Comparison of ENCODE assay signal across 23 cellular contexts in genomic region chr3:64026346-64026745, GRCh38.
"Had no signal": no experiment of that assay in that cellular context is flagged by ENCODE, and none has a peak within 500 bp of the region (broad histone marks: within the 10 kb centered on the region; RNA-seq: fewer than 3 reads in every experiment).

No MANE protein-coding gene starts in this region.

- H3K4me2 ChIP-seq: smooth muscle cell had no signal

- ATAC-seq: left colon; left lung; lower lobe of right lung; naive thymus-derived CD8-positive, alpha-beta T cell; right lobe of liver; stimulated activated memory B cell treated with anti-CD40 and anti-IgM and Interleukin-4, amounts not matched to agents 10 μg/mL and 1 μg/mL and 100 μg/mL, for 72 hours; stimulated activated naive CD8-positive, alpha-beta T cell treated with anti-CD3 and anti-CD28 coated beads, Interleukin-15, amount 100 ng/mL, for 72 hours had no signal

- DNase-seq: hypothalamus; immature natural killer cell; kidney; left colon; left lung; lower lobe of right lung; mammary epithelial cell; mesenchymal stem cell; naive thymus-derived CD8-positive, alpha-beta T cell; nucleus accumbens; right lobe of liver; stimulated activated CD4-positive, alpha-beta T cell treated with anti-CD3 and anti-CD28 coated beads, Interleukin-1b, Interleukin-23, amount 100 ng/mL, for 48 hours; stimulated activated CD4-positive, alpha-beta T cell treated with anti-CD3 and anti-CD28 coated beads, Interleukin-2, amount 100 ng/mL, for 48 hours; stimulated activated CD4-positive, alpha-beta T cell treated with anti-CD3 and anti-CD28 coated beads, Interleukin-4, amount 100 ng/mL, for 4 hours; stimulated activated CD8-positive, alpha-beta memory T cell treated with anti-CD3 and anti-CD28 coated beads, Interleukin-4, amount 100 ng/mL, for 48 hours; stimulated activated naive CD4-positive, alpha-beta T cell treated with Interleukin-2 at 50 U/mL for 16 hours; stimulated activated naive CD8-positive, alpha-beta T cell treated with anti-CD3 and anti-CD28 coated beads, Interleukin-15, amount 100 ng/mL, for 72 hours; substantia nigra; uterus had no signal

- H3K9me3 ChIP-seq: left lung, lower lobe of right lung, right atrium auricular region, right lobe of liver, tibial nerve, uterus had no signal

- H3K36me3 ChIP-seq: uterus had no signal

- H3K4me3 ChIP-seq: left lung, lower lobe of right lung, right atrium auricular region, right lobe of liver, smooth muscle cell, tibial nerve, uterus had no signal

- H3K27ac ChIP-seq: left lung, lower lobe of right lung, right atrium auricular region, right lobe of liver, tibial nerve, uterus had no signal

- H3K27me3 ChIP-seq: right atrium auricular region, right lobe of liver, tibial nerve, uterus had no signal
